Comparison of ENCODE assay signal across 1 cellular context in the genomic region with DNA sequence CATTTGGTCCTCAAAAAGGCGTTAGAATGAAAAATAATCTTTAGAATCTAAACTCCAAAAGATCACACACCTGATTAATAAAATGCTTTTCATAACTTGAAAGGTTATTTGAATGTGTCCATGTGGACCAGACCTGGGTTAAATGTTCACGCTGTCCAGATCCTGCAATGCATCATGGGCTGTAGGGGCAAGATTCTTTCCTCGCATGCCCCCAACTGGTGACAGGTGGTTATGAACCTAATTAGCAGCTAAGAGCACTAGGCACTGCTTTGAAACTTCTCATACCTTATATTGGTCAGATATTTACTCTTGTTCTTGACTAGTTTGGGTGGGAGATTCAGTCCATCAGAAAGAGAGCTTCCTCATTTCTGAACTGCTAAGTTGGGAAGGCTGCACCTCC.
TF ChIP-seq lines count a peak whose summit lies in the region.

No MANE protein-coding gene starts in this region.

TF ChIP-seq in WTC11, 78 proteins besides CTCF, POLR2A, EP300 and RAD21 (continued from another document):
- TF ChIP-seq, protein P1, sequence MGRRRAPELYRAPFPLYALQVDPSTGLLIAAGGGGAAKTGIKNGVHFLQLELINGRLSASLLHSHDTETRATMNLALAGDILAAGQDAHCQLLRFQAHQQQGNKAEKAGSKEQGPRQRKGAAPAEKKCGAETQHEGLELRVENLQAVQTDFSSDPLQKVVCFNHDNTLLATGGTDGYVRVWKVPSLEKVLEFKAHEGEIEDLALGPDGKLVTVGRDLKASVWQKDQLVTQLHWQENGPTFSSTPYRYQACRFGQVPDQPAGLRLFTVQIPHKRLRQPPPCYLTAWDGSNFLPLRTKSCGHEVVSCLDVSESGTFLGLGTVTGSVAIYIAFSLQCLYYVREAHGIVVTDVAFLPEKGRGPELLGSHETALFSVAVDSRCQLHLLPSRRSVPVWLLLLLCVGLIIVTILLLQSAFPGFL (CRISPR knock-in tag; IDR thresholded peaks at IDR 0.05; ENCODE audit: borderline replicate concordance), result no peak
